ENCODE assay signal across 9 cellular contexts in the genomic region with DNA sequence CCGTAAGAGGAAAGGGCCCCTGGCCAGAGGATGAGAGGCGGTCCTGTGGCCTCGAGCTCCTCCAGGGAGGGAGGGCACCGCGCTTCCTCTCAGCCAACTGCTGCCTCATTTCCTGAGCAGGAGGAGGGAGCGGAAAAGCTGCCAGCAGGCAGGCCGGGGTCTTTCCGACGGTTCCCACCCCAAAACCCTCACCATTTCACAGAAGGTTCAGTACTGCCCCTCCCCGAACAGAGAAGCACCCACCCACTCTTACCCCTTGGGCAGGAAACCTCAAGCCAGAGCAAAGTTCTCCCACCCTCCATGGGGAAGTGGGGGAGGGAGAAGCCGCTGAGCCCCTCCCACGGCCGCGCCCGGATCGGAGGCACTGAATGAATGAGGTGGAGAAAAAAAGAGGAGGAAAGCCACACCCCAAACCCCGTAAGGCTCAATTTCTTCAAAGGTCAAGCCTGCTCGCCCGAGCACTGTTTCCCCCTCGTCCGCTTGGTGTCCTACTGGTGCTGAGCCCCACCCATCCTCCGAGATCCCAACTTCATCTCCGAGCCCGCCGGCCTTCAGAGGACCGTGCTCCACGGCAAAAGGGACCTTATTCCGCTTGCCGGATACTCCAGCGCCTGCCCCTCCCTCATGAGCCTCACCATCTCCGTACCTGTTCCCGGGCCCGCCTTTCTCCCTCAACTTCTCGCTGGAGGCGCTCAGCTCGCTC. TPM values are rescaled to one million over a fixed set of nuclear protein-coding genes. Genes with fewer than 3 reads are reported as not detected.
DNase-seq lines count a peak whose midpoint lies in the region; ATAC-seq and TF ChIP-seq lines count a peak whose summit lies in the region.
"Had no signal": no experiment of that assay in that cellular context is flagged by ENCODE, and none has a peak within 500 bp of the region (broad histone marks: within the 10 kb centered on the region; RNA-seq: fewer than 3 reads in every experiment).

No MANE protein-coding gene starts in this region.

- peak overlapping the region; percentile 96 for H3K27ac Mint-ChIP-seq in CD4-positive, alpha-beta T cell

- peak overlapping the region; percentile 90 for H3K27ac ChIP-seq in CD4-positive, alpha-beta T cell (ENCODE audit: low read depth, low read length)
- H3K27ac ChIP-seq in HL-60 (replicated peaks) (peak overlapping the region; percentile 95), temporal lobe (ENCODE audit: low read depth, low read length) (peak overlapping the region; percentile 79)

- H3K9me3 ChIP-seq in CD4-positive, alpha-beta T cell (ENCODE audit: control insufficient read depth, low read length) = no peaks in the 10 kb centered on the region

- CTCF ChIA-PET in CD4-positive, alpha-beta T cell (lab: Charles Lee) = interaction anchor here (1.5 kb wide), 1 partner anchor 9 kb away, joined by 4 read pairs; no protein-coding TSS in a partner anchor

- POLR2A ChIA-PET in CD4-positive, alpha-beta T cell (lab: Charles Lee) = interaction anchor here (0.7 to 3.6 kb wide), 7 partner anchors 24 to 215 kb away, joined by 3 to 41 read pairs (median 4); a partner anchor contains a TSS

- no peak for TF ChIP-seq CTCF in CD4-positive, alpha-beta T cell (IDR thresholded peaks at IDR 0.05)
- no peak for TF ChIP-seq CTCF in HL-60 (IDR thresholded peaks at IDR 0.05; ENCODE audit: insufficient read depth, low read length)

- peak; percentile 13 to 63 (median 44) for DNase-seq in CD4-positive, alpha-beta T cell
- peak; percentile 86 to 98 for DNase-seq in HL-60 (ENCODE audit: low read depth in 1 of 2, low spot score in 1 of 2)
- DNase-seq in activated gamma-delta T cell treated with Interleukin-2 at 50 U/mL for 16 hours = peak; percentile 53
- peak; percentile 72 for DNase-seq in foreskin melanocyte
- DNase-seq in nucleus accumbens (lab: John Stamatoyannopoulos, UW) = peak in 45 of 56 donors; percentile 19 to 81 (median 52)

- peak overlapping the region; percentile 90 for H3K4me3 ChIP-seq in HL-60 (replicated peaks; ENCODE audit: insufficient read depth, low read length)

- peaks cover 49% of the 10 kb centered on the region for H3K36me3 Mint-ChIP-seq in CD4-positive, alpha-beta T cell (ENCODE audit: low read depth)

- H3K27me3 ChIP-seq in CD4-positive, alpha-beta T cell (ENCODE audit: control insufficient read depth, insufficient read depth, low read length) = no peaks in the 10 kb centered on the region
- H3K27me3 ChIP-seq in HL-60 (ENCODE audit: insufficient read depth, poor library complexity, severe bottlenecking) = no peaks in the 10 kb centered on the region

- TF ChIP-seq POLR2A in Raji (IDR thresholded peaks at IDR 0.05; ENCODE audit: insufficient read depth, low read depth, low read length) = peak; percentile 24; the same call in 1 of the 2 replicates

- H3K27me3 Mint-ChIP-seq in CD4-positive, alpha-beta T cell = no peaks in the 10 kb centered on the region

- H3K4me3 Mint-ChIP-seq in CD4-positive, alpha-beta T cell = peak overlapping the region; percentile 97

- intact Hi-C loops in CD4-positive, alpha-beta T cell (cut with DNase I, micrococcal nuclease) = loop anchor here (1.0 to 2.0 kb wide), 5 partner anchors 24 to 192 kb away; a partner anchor contains a TSS

- H3K9me3 Mint-ChIP-seq in CD4-positive, alpha-beta T cell = no peaks in the 10 kb centered on the region

- ATAC-seq in CD4-positive, alpha-beta T cell (ENCODE audit: poor library complexity) = peak; percentile 48
- peak; percentile 58 for ATAC-seq in GM19395 (IDR thresholded peaks at IDR 0.05; ENCODE audit: unreplicated experiment)

- H3K4me1 Mint-ChIP-seq in CD4-positive, alpha-beta T cell (ENCODE audit: low read depth) = peaks cover 62% of the 10 kb centered on the region

RNA-seq across cellular contexts. Expression of a gene that starts 9.4 kb away (rescaled TPM):
- 100 to 1,000 TPM; 345 to 357 TPM for total RNA-seq in CD4-positive, alpha-beta T cell
- 127 TPM for total RNA-seq in temporal lobe

RNA-seq across cellular contexts. Expression of a gene that starts 23.6 kb away (rescaled TPM):
- not detected for total RNA-seq in CD4-positive, alpha-beta T cell
- not detected for total RNA-seq in temporal lobe
- total RNA-seq: glomerular endothelial cell had no signal

RNA-seq across cellular contexts. Expression of a gene that starts 27.6 kb away (rescaled TPM):
- under 1 TPM; 0.03 to 0.08 TPM for total RNA-seq in CD4-positive, alpha-beta T cell
- total RNA-seq in temporal lobe = under 0.01 TPM
- total RNA-seq: glomerular endothelial cell had no signal

RNA-seq across cellular contexts. Expression of a gene that starts 38.3 kb away (rescaled TPM):
- 100 to 1,000 TPM; 224 to 234 TPM for total RNA-seq in CD4-positive, alpha-beta T cell
- 44.0 TPM for total RNA-seq in temporal lobe

Comparison
In these comparisons a context has a peak if more than half of its experiments do, and no peak if none do; other contexts are left out.
1. Peak in every context shown above with its lines: DNase-seq, ATAC-seq, H3K4me3 ChIP-seq and H3K27ac ChIP-seq.